In genomic region chr1:160540859-160541233, GRCh38 we compare ENCODE assay signal across 14 cellular contexts. TPM values are rescaled to one million over a fixed set of nuclear protein-coding genes. Genes with fewer than 3 reads are reported as not detected.
DNase-seq lines count a peak whose midpoint lies in the region; ATAC-seq and TF ChIP-seq lines count a peak whose summit lies in the region.
"Had no signal": no experiment of that assay in that cellular context is flagged by ENCODE, and none has a peak within 500 bp of the region (broad histone marks: within the 10 kb centered on the region; RNA-seq: fewer than 3 reads in every experiment).

No MANE protein-coding gene starts in this region.

- H3K4me1 Mint-ChIP-seq in activated naive CD4-positive, alpha-beta T cell treated with anti-CD3 and anti-CD28 coated beads, Interleukin-2, amount 10 ng/mL, durations not matched to agents 7 days and 5 days, result peaks cover 51% of the 10 kb centered on the region
- H3K4me1 Mint-ChIP-seq in activated CD4-positive, alpha-beta memory T cell treated with anti-CD3 and anti-CD28 coated beads, Interleukin-2, amount 10 ng/mL, durations not matched to agents 7 days and 5 days, result peaks cover 52% of the 10 kb centered on the region
- H3K4me1 Mint-ChIP-seq in memory B cell, result peaks cover 31% of the 10 kb centered on the region

- H3K27me3 Mint-ChIP-seq in activated naive CD4-positive, alpha-beta T cell treated with anti-CD3 and anti-CD28 coated beads, Interleukin-2, amount 10 ng/mL, durations not matched to agents 7 days and 5 days, result no peaks in the 10 kb centered on the region
- H3K27me3 Mint-ChIP-seq in activated CD4-positive, alpha-beta memory T cell treated with anti-CD3 and anti-CD28 coated beads, Interleukin-2, amount 10 ng/mL, durations not matched to agents 7 days and 5 days, result no peaks in the 10 kb centered on the region
- H3K27me3 Mint-ChIP-seq in memory B cell, result no peaks in the 10 kb centered on the region

- H3K9me3 ChIP-seq in upper lobe of right lung, result no peaks in the 10 kb centered on the region
- H3K9me3 ChIP-seq: SJCRH30 had no signal

- H3K9me3 Mint-ChIP-seq in activated naive CD4-positive, alpha-beta T cell treated with anti-CD3 and anti-CD28 coated beads, Interleukin-2, amount 10 ng/mL, durations not matched to agents 7 days and 5 days, result peaks cover 11% of the 10 kb centered on the region
- peaks cover 10% of the 10 kb centered on the region for H3K9me3 Mint-ChIP-seq in activated CD4-positive, alpha-beta memory T cell treated with anti-CD3 and anti-CD28 coated beads, Interleukin-2, amount 10 ng/mL, durations not matched to agents 7 days and 5 days
- no peaks in the 10 kb centered on the region for H3K9me3 Mint-ChIP-seq in memory B cell

- peaks cover 16% of the 10 kb centered on the region for H3K36me3 Mint-ChIP-seq in activated naive CD4-positive, alpha-beta T cell treated with anti-CD3 and anti-CD28 coated beads, Interleukin-2, amount 10 ng/mL, durations not matched to agents 7 days and 5 days
- peaks cover 24% of the 10 kb centered on the region for H3K36me3 Mint-ChIP-seq in activated CD4-positive, alpha-beta memory T cell treated with anti-CD3 and anti-CD28 coated beads, Interleukin-2, amount 10 ng/mL, durations not matched to agents 7 days and 5 days (ENCODE audit: low read depth)
- no peaks in the 10 kb centered on the region for H3K36me3 Mint-ChIP-seq in memory B cell

- peak overlapping the region; percentile 91 for H3K27ac Mint-ChIP-seq in activated naive CD4-positive, alpha-beta T cell treated with anti-CD3 and anti-CD28 coated beads, Interleukin-2, amount 10 ng/mL, durations not matched to agents 7 days and 5 days
- peak overlapping the region; percentile 92 for H3K27ac Mint-ChIP-seq in activated CD4-positive, alpha-beta memory T cell treated with anti-CD3 and anti-CD28 coated beads, Interleukin-2, amount 10 ng/mL, durations not matched to agents 7 days and 5 days
- peak overlapping the region; percentile 94 for H3K27ac Mint-ChIP-seq in memory B cell

- CTCF ChIA-PET in activated naive CD4-positive, alpha-beta T cell treated with anti-CD3 and anti-CD28 coated beads, Interleukin-2, amount 10 ng/mL, durations not matched to agents 7 days and 5 days (lab: Charles Lee), result interaction anchor here (0.7 to 18.8 kb wide), 10 partner anchors 9 to 112 kb away, joined by 3 to 308 read pairs (median 4); partner anchors contain the start of gene SLAMF6
- CTCF ChIA-PET in activated CD4-positive, alpha-beta memory T cell treated with anti-CD3 and anti-CD28 coated beads, Interleukin-2, amount 10 ng/mL, durations not matched to agents 7 days and 5 days (lab: Charles Lee), result interaction anchor here (0.8 to 5.0 kb wide), 11 partner anchors 14 to 480 kb away, joined by 3 to 48 read pairs (median 4); partner anchors contain the start of genes CD84, F11R and SLAMF6

- H3K36me3 ChIP-seq in upper lobe of right lung, result no peaks in the 10 kb centered on the region
- H3K36me3 ChIP-seq: heart right ventricle, SJCRH30 had no signal

- H3K27ac ChIP-seq in upper lobe of right lung, result peak overlapping the region; percentile 26
- H3K27ac ChIP-seq: SJCRH30 had no signal

- no peak for TF ChIP-seq CTCF in upper lobe of right lung (IDR thresholded peaks at IDR 0.05)

- H3K27me3 ChIP-seq in upper lobe of right lung, result no peaks in the 10 kb centered on the region
- H3K27me3 ChIP-seq: heart right ventricle, SJCRH30 had no signal

- DNase-seq in activated naive CD4-positive, alpha-beta T cell treated with anti-CD3 and anti-CD28 coated beads, Interleukin-2, amount 10 ng/mL, durations not matched to agents 7 days and 5 days, result no peak
- DNase-seq in activated naive CD4-positive, alpha-beta T cell (lab: John Stamatoyannopoulos, UW), result no peak
- DNase-seq in activated CD4-positive, alpha-beta memory T cell treated with anti-CD3 and anti-CD28 coated beads, Interleukin-2, amount 10 ng/mL, durations not matched to agents 7 days and 5 days, result no peak
- DNase-seq in memory B cell (ENCODE audit: low spot score in 2 of 2) (no peak), upper lobe of right lung (no peak), NCI-H2196 treated with DMSO at 0.1 percent for 48 hours (lab: John Stamatoyannopoulos, UW; ENCODE audit: unreplicated experiment) (no peak)
- DNase-seq: NCI-H1105 treated with DMSO at 0.1 percent for 48 hours, retina, trophoblast cell had no signal

- POLR2A ChIA-PET in activated CD4-positive, alpha-beta memory T cell treated with anti-CD3 and anti-CD28 coated beads, Interleukin-2, amount 10 ng/mL, durations not matched to agents 7 days and 5 days (lab: Charles Lee), result interaction anchor here (0.7 to 3.7 kb wide), 21 partner anchors 9 to 255 kb away, joined by 3 to 32 read pairs (median 5); partner anchors contain the start of genes CD84, SLAMF1 and SLAMF6

- intact Hi-C loops in upper lobe of right lung (cut with DNase I), result no loop called here

- no peak for ATAC-seq in memory B cell (ENCODE audit: low read depth)
- ATAC-seq in upper lobe of right lung, result no peak
- ATAC-seq in GM21381 (IDR thresholded peaks at IDR 0.05; ENCODE audit: unreplicated experiment), result no peak
- no peak for ATAC-seq in GM18520 (IDR thresholded peaks at IDR 0.05; ENCODE audit: unreplicated experiment)

- H3K4me3 ChIP-seq in upper lobe of right lung, result no peak overlapping the region
- H3K4me3 ChIP-seq: heart right ventricle, SJCRH30 had no signal

- peak overlapping the region; percentile 43 for H3K4me3 Mint-ChIP-seq in activated naive CD4-positive, alpha-beta T cell treated with anti-CD3 and anti-CD28 coated beads, Interleukin-2, amount 10 ng/mL, durations not matched to agents 7 days and 5 days
- H3K4me3 Mint-ChIP-seq in activated CD4-positive, alpha-beta memory T cell treated with anti-CD3 and anti-CD28 coated beads, Interleukin-2, amount 10 ng/mL, durations not matched to agents 7 days and 5 days, result peak overlapping the region; percentile 35
- peak overlapping the region; percentile 64 for H3K4me3 Mint-ChIP-seq in memory B cell

- peaks cover 8% of the 10 kb centered on the region for H3K4me1 ChIP-seq in upper lobe of right lung

RNA-seq across cellular contexts. Expression of gene SLAMF6, which starts 17.8 kb away (rescaled TPM):
- total RNA-seq in activated CD4-positive, alpha-beta memory T cell treated with anti-CD3 and anti-CD28 coated beads, Interleukin-2, amount 10 ng/mL, durations not matched to agents 7 days and 5 days, result 10 to 100 TPM; 32.0 to 33.8 TPM
- 4.4 TPM for total RNA-seq in upper lobe of right lung
- total RNA-seq: endothelial cell of umbilical vein, SJCRH30 had no signal

RNA-seq across cellular contexts. Expression of gene CD84, which starts 38.5 kb away (rescaled TPM):
- total RNA-seq in activated CD4-positive, alpha-beta memory T cell treated with anti-CD3 and anti-CD28 coated beads, Interleukin-2, amount 10 ng/mL, durations not matched to agents 7 days and 5 days, result 10 to 100 TPM; 21.6 to 23.3 TPM
- total RNA-seq in upper lobe of right lung, result 20.7 TPM
- total RNA-seq: endothelial cell of umbilical vein, SJCRH30 had no signal
